Comparison of ENCODE assay signal across 1 cellular context in the genomic region with DNA sequence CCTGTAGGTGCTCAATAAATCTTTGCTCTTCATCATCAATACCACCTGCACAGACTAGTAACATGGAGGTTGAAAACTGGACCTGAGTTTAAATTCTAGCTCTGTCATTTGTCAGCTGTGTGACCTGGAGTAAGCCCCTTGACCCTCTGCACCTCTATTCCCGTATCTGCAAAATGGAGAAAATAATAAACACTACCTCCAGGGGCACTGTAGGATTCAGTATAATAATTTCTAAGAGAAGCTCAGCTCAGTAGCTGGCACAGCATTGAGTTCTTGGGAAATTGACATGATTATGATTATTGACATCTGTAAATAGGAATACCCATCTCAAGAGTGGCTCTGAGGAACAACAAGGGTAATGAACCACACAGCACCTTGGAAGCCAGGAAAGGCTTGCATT.
TF ChIP-seq lines count a peak whose summit lies in the region.

No MANE protein-coding gene starts in this region.

TF ChIP-seq in GM23338, 12 proteins besides CTCF, POLR2A, EP300 and RAD21 (continued from another document):
- TF ChIP-seq, protein P1, sequence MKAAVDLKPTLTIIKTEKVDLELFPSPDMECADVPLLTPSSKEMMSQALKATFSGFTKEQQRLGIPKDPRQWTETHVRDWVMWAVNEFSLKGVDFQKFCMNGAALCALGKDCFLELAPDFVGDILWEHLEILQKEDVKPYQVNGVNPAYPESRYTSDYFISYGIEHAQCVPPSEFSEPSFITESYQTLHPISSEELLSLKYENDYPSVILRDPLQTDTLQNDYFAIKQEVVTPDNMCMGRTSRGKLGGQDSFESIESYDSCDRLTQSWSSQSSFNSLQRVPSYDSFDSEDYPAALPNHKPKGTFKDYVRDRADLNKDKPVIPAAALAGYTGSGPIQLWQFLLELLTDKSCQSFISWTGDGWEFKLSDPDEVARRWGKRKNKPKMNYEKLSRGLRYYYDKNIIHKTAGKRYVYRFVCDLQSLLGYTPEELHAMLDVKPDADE (IDR thresholded peaks at IDR 0.05): no peak
- TF ChIP-seq ZNF114 (CRISPR knock-in tag; IDR thresholded peaks at IDR 0.05) (no peak), NANOG (IDR thresholded peaks at IDR 0.05; ENCODE audit: borderline replicate concordance) (no peak), ZNF331 (CRISPR knock-in tag; IDR thresholded peaks at IDR 0.05; ENCODE audit: low read depth) (no peak), JUNB (IDR thresholded peaks at IDR 0.05; ENCODE audit: unreplicated experiment) (no peak), EZH2 (IDR thresholded peaks at IDR 0.05; ENCODE audit: low read depth, unreplicated experiment) (no peak)
- TF ChIP-seq, protein P2, sequence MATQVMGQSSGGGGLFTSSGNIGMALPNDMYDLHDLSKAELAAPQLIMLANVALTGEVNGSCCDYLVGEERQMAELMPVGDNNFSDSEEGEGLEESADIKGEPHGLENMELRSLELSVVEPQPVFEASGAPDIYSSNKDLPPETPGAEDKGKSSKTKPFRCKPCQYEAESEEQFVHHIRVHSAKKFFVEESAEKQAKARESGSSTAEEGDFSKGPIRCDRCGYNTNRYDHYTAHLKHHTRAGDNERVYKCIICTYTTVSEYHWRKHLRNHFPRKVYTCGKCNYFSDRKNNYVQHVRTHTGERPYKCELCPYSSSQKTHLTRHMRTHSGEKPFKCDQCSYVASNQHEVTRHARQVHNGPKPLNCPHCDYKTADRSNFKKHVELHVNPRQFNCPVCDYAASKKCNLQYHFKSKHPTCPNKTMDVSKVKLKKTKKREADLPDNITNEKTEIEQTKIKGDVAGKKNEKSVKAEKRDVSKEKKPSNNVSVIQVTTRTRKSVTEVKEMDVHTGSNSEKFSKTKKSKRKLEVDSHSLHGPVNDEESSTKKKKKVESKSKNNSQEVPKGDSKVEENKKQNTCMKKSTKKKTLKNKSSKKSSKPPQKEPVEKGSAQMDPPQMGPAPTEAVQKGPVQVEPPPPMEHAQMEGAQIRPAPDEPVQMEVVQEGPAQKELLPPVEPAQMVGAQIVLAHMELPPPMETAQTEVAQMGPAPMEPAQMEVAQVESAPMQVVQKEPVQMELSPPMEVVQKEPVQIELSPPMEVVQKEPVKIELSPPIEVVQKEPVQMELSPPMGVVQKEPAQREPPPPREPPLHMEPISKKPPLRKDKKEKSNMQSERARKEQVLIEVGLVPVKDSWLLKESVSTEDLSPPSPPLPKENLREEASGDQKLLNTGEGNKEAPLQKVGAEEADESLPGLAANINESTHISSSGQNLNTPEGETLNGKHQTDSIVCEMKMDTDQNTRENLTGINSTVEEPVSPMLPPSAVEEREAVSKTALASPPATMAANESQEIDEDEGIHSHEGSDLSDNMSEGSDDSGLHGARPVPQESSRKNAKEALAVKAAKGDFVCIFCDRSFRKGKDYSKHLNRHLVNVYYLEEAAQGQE (IDR thresholded peaks at IDR 0.05; ENCODE audit: unreplicated experiment): no peak
- TF ChIP-seq, protein P3, sequence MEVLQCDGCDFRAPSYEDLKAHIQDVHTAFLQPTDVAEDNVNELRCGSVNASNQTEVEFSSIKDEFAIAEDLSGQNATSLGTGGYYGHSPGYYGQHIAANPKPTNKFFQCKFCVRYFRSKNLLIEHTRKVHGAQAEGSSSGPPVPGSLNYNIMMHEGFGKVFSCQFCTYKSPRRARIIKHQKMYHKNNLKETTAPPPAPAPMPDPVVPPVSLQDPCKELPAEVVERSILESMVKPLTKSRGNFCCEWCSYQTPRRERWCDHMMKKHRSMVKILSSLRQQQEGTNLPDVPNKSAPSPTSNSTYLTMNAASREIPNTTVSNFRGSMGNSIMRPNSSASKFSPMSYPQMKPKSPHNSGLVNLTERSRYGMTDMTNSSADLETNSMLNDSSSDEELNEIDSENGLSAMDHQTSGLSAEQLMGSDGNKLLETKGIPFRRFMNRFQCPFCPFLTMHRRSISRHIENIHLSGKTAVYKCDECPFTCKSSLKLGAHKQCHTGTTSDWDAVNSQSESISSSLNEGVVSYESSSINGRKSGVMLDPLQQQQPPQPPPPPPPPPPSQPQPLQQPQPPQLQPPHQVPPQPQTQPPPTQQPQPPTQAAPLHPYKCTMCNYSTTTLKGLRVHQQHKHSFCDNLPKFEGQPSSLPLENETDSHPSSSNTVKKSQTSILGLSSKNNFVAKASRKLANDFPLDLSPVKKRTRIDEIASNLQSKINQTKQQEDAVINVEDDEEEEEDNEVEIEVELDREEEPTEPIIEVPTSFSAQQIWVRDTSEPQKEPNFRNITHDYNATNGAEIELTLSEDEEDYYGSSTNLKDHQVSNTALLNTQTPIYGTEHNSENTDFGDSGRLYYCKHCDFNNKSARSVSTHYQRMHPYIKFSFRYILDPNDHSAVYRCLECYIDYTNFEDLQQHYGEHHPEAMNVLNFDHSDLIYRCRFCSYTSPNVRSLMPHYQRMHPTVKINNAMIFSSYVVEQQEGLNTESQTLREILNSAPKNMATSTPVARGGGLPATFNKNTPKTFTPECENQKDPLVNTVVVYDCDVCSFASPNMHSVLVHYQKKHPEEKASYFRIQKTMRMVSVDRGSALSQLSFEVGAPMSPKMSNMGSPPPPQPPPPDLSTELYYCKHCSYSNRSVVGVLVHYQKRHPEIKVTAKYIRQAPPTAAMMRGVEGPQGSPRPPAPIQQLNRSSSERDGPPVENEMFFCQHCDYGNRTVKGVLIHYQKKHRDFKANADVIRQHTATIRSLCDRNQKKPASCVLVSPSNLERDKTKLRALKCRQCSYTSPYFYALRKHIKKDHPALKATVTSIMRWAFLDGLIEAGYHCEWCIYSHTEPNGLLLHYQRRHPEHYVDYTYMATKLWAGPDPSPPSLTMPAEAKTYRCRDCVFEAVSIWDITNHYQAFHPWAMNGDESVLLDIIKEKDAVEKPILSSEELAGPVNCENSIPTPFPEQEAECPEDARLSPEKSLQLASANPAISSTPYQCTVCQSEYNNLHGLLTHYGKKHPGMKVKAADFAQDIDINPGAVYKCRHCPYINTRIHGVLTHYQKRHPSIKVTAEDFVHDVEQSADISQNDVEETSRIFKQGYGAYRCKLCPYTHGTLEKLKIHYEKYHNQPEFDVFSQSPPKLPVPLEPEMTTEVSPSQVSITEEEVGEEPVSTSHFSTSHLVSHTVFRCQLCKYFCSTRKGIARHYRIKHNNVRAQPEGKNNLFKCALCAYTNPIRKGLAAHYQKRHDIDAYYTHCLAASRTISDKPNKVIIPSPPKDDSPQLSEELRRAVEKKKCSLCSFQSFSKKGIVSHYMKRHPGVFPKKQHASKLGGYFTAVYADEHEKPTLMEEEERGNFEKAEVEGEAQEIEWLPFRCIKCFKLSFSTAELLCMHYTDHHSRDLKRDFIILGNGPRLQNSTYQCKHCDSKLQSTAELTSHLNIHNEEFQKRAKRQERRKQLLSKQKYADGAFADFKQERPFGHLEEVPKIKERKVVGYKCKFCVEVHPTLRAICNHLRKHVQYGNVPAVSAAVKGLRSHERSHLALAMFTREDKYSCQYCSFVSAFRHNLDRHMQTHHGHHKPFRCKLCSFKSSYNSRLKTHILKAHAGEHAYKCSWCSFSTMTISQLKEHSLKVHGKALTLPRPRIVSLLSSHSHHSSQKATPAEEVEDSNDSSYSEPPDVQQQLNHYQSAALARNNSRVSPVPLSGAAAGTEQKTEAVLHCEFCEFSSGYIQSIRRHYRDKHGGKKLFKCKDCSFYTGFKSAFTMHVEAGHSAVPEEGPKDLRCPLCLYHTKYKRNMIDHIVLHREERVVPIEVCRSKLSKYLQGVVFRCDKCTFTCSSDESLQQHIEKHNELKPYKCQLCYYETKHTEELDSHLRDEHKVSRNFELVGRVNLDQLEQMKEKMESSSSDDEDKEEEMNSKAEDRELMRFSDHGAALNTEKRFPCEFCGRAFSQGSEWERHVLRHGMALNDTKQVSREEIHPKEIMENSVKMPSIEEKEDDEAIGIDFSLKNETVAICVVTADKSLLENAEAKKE (CRISPR knock-in tag; IDR thresholded peaks at IDR 0.05): no peak
TF ChIP-seq in GM23338: peak in this region for 0.
